6 cellular contexts compared by ENCODE assay signal in genomic region chr22:37976022-37976421, GRCh38. TPM values are rescaled to one million over a fixed set of nuclear protein-coding genes. Genes with fewer than 3 reads are reported as not detected.
"Had no signal": no experiment of that assay in that cellular context is flagged by ENCODE, and none has a peak within 500 bp of the region (broad histone marks: within the 10 kb centered on the region; RNA-seq: fewer than 3 reads in every experiment).

No MANE protein-coding gene starts in this region.

RNA-seq across cellular contexts. Expression of gene SOX10, which starts 8.3 kb away (rescaled TPM):
- total RNA-seq: K562, M059J, NCI-H460, OCI-LY7, PC-9, SJCRH30 had no signal

RNA-seq across cellular contexts. Expression of gene C22orf23, which starts 22.6 kb away (rescaled TPM):
- total RNA-seq: SJCRH30 had no signal
